ENCODE assay signal across 10 cellular contexts in the genomic region with DNA sequence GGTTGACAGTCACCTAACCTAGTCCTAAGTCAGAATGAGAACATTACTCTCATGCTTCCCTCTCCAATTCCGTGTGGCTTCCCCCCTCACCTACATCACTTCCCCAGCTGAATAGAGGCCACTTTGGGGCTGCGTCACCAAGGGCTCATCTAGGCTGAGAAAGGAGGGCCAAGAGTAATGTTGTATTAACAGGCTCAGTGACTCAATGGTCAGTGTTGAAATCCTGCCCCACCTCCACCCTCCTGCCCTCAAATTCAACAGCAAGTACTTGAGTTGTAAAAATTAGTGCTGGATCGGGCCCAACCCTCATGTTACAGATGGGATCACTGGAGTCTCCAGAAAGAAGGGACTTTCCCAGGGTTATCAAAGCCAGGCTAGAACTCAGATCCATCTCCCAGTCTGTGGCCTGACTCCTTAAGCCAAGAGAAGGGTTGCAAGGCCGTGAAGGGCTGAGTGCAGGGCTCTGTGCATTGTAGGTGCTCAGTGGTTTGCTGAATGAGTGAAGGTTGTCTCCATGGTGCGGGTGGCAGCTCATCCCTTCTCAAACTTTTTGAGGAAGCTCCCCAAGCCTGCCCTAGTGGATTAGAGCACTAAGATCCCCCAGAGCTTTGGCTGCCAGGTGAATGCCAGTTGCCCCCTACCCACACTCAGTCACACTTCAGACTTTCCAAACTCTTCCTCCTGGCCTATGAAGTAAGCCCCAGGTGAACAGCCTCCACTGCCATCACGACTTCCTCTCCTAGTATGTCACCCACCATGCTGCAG. TPM values are rescaled to one million over a fixed set of nuclear protein-coding genes. Genes with fewer than 3 reads are reported as not detected.
A peak's percentile ranks its signal among the peaks of the same experiment; 100 is the strongest.
DNase-seq lines count a peak whose midpoint lies in the region; ATAC-seq and TF ChIP-seq lines count a peak whose summit lies in the region.
"Had no signal": no experiment of that assay in that cellular context is flagged by ENCODE, and none has a peak within 500 bp of the region (broad histone marks: within the 10 kb centered on the region; RNA-seq: fewer than 3 reads in every experiment).

No MANE protein-coding gene starts in this region.

- POLR2A ChIA-PET in PC-3 (lab: Charles Lee; ENCODE audit: unreplicated experiment): no interaction called here

- H4K20me1 ChIP-seq in GM23248 (ENCODE audit: insufficient read depth): no peaks in the 10 kb centered on the region
- H4K20me1 ChIP-seq in PC-3 (ENCODE audit: low read length): no peaks in the 10 kb centered on the region

- no peaks in the 10 kb centered on the region for H3K9me2 ChIP-seq in GM23248 (ENCODE audit: insufficient read depth)
- no peaks in the 10 kb centered on the region for H3K9me2 ChIP-seq in PC-3 (replicated peaks; ENCODE audit: low read length)

- 54 to 56% methylated on average over 6 of the region's 6 CpGs for WGBS in GM23248 (ENCODE audit: low coverage in 1 of 2, low lambda C conversion rate in 2 of 2, missing lambda C conversion rate in 2 of 2), 2 experiments
- 81 to 87% (median 84%) methylated on average over 6 of the region's 6 CpGs for WGBS in stomach, 5 donors

- no peaks in the 10 kb centered on the region for H3K36me3 ChIP-seq in GM23248 (ENCODE audit: low read depth)
- H3K36me3 ChIP-seq in PC-3 (ENCODE audit: low read depth, low read length): no peaks in the 10 kb centered on the region
- H3K36me3 ChIP-seq in stomach: no peaks in the 10 kb centered on the region
- H3K36me3 ChIP-seq: cardiac muscle cell had no signal

- TF ChIP-seq POLR2A in stomach (IDR thresholded peaks at IDR 0.05): no peak

- H3K27me3 ChIP-seq in GM23248 (replicated peaks; ENCODE audit: insufficient read depth): no peaks in the 10 kb centered on the region
- no peaks in the 10 kb centered on the region for H3K27me3 ChIP-seq in PC-3 (ENCODE audit: low read length)
- peaks cover 0 to 27% (median 11%) of the 10 kb centered on the region in 3 donors for H3K27me3 ChIP-seq in stomach
- H3K27me3 ChIP-seq: cardiac muscle cell had no signal

- H3K4me3 ChIP-seq in GM23248 (no peak overlapping the region), PC-3 (ENCODE audit: low read length) (no peak overlapping the region), stomach (no peak overlapping the region)
- H3K4me3 ChIP-seq: cardiac muscle cell had no signal

- H2AFZ ChIP-seq in GM23248 (no peak overlapping the region), PC-3 (ENCODE audit: low read length) (no peak overlapping the region)

- 0 out of 2 replicates have a peak overlapping the region, but pooled peaks have one; percentile 5 for H3K9ac ChIP-seq in GM23248
- peak overlapping the region; percentile 46 for H3K9ac ChIP-seq in PC-3 (ENCODE audit: low read length)

- no peak for TF ChIP-seq CTCF in PC-3 (conservative IDR thresholded peaks at IDR 0.05; ENCODE audit: low read depth, low read length)
- TF ChIP-seq CTCF in stomach (IDR thresholded peaks at IDR 0.05): no peak

- peak overlapping the region; percentile 42 for H3K4me2 ChIP-seq in GM23248 (ENCODE audit: unreplicated experiment)
- H3K4me2 ChIP-seq in PC-3 (ENCODE audit: low read length): peak overlapping the region; percentile 95

- in situ Hi-C loops in GM23248 (cut with MboI): no loop called here

- CTCF ChIA-PET in PC-3 (lab: Charles Lee): no interaction called here

- ATAC-seq in PC-3: peak; percentile 13; the same call in 1 of the 2 replicates

- H3F3A ChIP-seq in GM23248 (ENCODE audit: insufficient read depth) (peaks cover 16% of the 10 kb centered on the region), PC-3 (ENCODE audit: low read length, unreplicated experiment) (no peaks in the 10 kb centered on the region)

- peaks cover 14% of the 10 kb centered on the region for H3K4me1 ChIP-seq in GM23248 (ENCODE audit: insufficient read depth)
- peaks cover 55% of the 10 kb centered on the region for H3K4me1 ChIP-seq in PC-3 (ENCODE audit: insufficient read depth, low read length)
- peaks cover 16 to 23% (median 20%) of the 10 kb centered on the region in 4 donors for H3K4me1 ChIP-seq in stomach

- TF ChIP-seq EP300 in stomach (IDR thresholded peaks at IDR 0.05): no peak

- H3K79me2 ChIP-seq in GM23248 (ENCODE audit: insufficient read depth) (no peaks in the 10 kb centered on the region), PC-3 (ENCODE audit: low read length) (peaks cover 29% of the 10 kb centered on the region)

- DNase-seq in GM23248 (peak; percentile 96), PC-3 (peak; percentile 91), fibroblast of peridontal ligament (ENCODE audit: extremely low read depth) (peak; percentile 88), stomach (peak; percentile 37), retina (no peak), occipital lobe (lab: John Stamatoyannopoulos, UW) (no peak), NAMALWA (ENCODE audit: low spot score) (no peak)

- intact Hi-C loops in PC-3 (cut with micrococcal nuclease) (no loop called here), stomach (cut with DNase I; ENCODE audit: low total_unique reads) (no loop called here)

- BruUV-seq in PC-3 (replicated peaks; lab: Mats Ljungman, UMichigan): no TSS peak

- H3K9me3 ChIP-seq in GM23248 (ENCODE audit: low read depth): no peaks in the 10 kb centered on the region
- H3K9me3 ChIP-seq in PC-3 (ENCODE audit: low read length): no peaks in the 10 kb centered on the region
- no peaks in the 10 kb centered on the region for H3K9me3 ChIP-seq in stomach

- H3K27ac ChIP-seq in GM23248 (peak overlapping the region; percentile 56), PC-3 (ENCODE audit: low read length) (peak overlapping the region; percentile 84), stomach (peak overlapping the region in 2 of 5 donors; percentile 55 to 57)
- H3K27ac ChIP-seq: cardiac muscle cell had no signal

RNA-seq across cellular contexts. Expression of a gene that starts 3.2 kb away (rescaled TPM):
- 7.6 and 10.0 TPM in 2 replicates for total RNA-seq in GM23248 (2014; rRNA removed; shearing (Covaris generic))
- 7.5 and 8.8 TPM in 2 replicates for polyA plus RNA-seq in GM23248 (2016; fragmentation: Nextera tagmentation; extraction: Ambion mirVana)
- total RNA-seq in PC-3 (2014; rRNA removed): 14.3 and 18.5 TPM in 2 replicates
- 10 to 100 TPM in 1 of 5 donors, 1 to 10 TPM in 1, under 1 TPM in 1, not detected in 2; 0.45 to 16.1 (median 5.5) TPM for total RNA-seq in stomach
- 1 to 10 TPM; 1.7 to 5.0 (median 2.4) TPM for polyA plus RNA-seq in stomach
- total RNA-seq in occipital lobe: 4.4 TPM

RNA-seq across cellular contexts. Expression of a gene that starts 43.2 kb away (rescaled TPM):
- total RNA-seq in GM23248 (2014; rRNA removed; shearing (Covaris generic)): 9.9 and 46.3 TPM in 2 replicates
- polyA plus RNA-seq in GM23248 (2016; fragmentation: Nextera tagmentation; extraction: Ambion mirVana): 11.0 TPM in 2 replicates
- 13.0 and 14.9 TPM in 2 replicates for total RNA-seq in PC-3 (2014; rRNA removed)
- 10 to 100 TPM; 18.8 to 55.5 (median 33.0) TPM for total RNA-seq in stomach
- polyA plus RNA-seq in stomach: 1 to 10 TPM; 4.7 to 8.9 (median 6.5) TPM
- 38.1 TPM for total RNA-seq in occipital lobe

RNA-seq across cellular contexts. Expression of a gene that starts 54.2 kb away (rescaled TPM):
- total RNA-seq in GM23248 (2014; rRNA removed; shearing (Covaris generic)): not detected in 2 replicates
- polyA plus RNA-seq in GM23248 (2016; fragmentation: Nextera tagmentation; extraction: Ambion mirVana) (not detected in 2 replicates), stomach (1 to 10 TPM in 1 of 3 donors, under 1 TPM in 1, not detected in 1; 0.62 to 1.3 TPM)
- total RNA-seq in PC-3 (2014; rRNA removed) (not detected in 2 replicates), stomach (10 to 100 TPM in 2 of 5 donors, 1 to 10 TPM in 1, not detected in 2; 1.2 to 51.9 (median 11.4) TPM), occipital lobe (not detected)
- total RNA-seq: HT-29, neural crest cell had no signal
- polyA plus RNA-seq: cardiac muscle cell had no signal

Comparison
In these comparisons a context has a peak if more than half of its experiments do, and no peak if none do; other contexts are left out.
1. DNase-seq: peak in GM23248 (single experiment), PC-3 (single experiment), fibroblast of peridontal ligament (single experiment) and stomach (single experiment); none in retina (single experiment), occipital lobe (single experiment) and NAMALWA (single experiment).